Comparison of ENCODE assay signal across 8 cellular contexts in the genomic region with DNA sequence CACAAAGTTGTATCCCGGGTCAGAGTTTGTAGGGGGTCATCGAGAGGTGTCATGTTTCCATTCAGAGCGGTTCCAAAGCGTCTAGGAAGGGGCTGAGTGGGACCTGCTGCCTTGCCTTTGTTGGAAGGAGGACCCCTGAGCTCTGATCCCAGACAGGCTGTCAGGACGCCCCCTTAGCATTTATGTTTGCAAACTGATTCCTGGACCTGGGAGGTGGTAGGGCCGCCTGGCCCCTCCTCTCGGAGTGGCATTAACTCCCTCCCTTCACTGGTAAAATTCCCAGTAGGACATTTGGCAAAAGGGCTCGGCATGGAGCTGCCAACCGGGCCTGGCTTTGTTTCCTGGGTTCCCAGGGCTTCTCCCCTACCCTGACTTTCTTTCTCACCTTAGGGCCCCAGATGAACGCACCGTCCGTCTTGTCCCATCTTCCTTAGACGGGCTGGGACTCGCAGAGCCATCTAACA. TPM values are rescaled to one million over a fixed set of nuclear protein-coding genes. Genes with fewer than 3 reads are reported as not detected.
A peak's percentile ranks its signal among the peaks of the same experiment; 100 is the strongest.
DNase-seq lines count a peak whose midpoint lies in the region; ATAC-seq and TF ChIP-seq lines count a peak whose summit lies in the region.

No MANE protein-coding gene starts in this region.

- intact Hi-C loops in left cardiac atrium (cut with DNase I) (loop anchor here (2.0 to 5.0 kb wide), 5 partner anchors 49 to 156 kb away; partner anchors contain the start of genes CDKN2AIPNL (in 1 of the 2) and UBE2B (in 1 of the 2)), MCF 10A (cut with micrococcal nuclease) (loop anchor here (1.0 to 5.0 kb wide), 5 partner anchors 24 to 225 kb away; partner anchors contain the start of gene CAMLG)

- TSS peak; percentile 11 for BruUV-seq in MCF 10A (replicated peaks; lab: Mats Ljungman, UMichigan)

- peaks cover 53% of the 10 kb centered on the region for H3K4me1 Mint-ChIP-seq in MCF 10A (ENCODE audit: insufficient read depth, unreplicated experiment)
- H3K4me1 Mint-ChIP-seq in memory B cell = peaks cover 41% of the 10 kb centered on the region

- H3K27me3 Mint-ChIP-seq in MCF 10A (ENCODE audit: insufficient read depth, unreplicated experiment) (no peaks in the 10 kb centered on the region), memory B cell (no peaks in the 10 kb centered on the region)

- peak in 1 of 2 donors; percentile 23 for DNase-seq in cardiac muscle cell (ENCODE audit: low read depth in 1 of 2, low spot score in 1 of 2)
- DNase-seq in left cardiac atrium = no peak
- DNase-seq in MCF 10A (ENCODE audit: unreplicated experiment) = no peak
- no peak for DNase-seq in memory B cell (ENCODE audit: low spot score in 2 of 2)

- TF ChIP-seq CTCF in cardiac muscle cell (IDR thresholded peaks at IDR 0.05; ENCODE audit: low read depth, low read length) (no peak), MCF 10A (IDR thresholded peaks at IDR 0.05; ENCODE audit: unreplicated experiment) (no peak)

- H3K36me3 ChIP-seq in cardiac muscle cell (no peaks in the 10 kb centered on the region), urinary bladder (ENCODE audit: insufficient read depth) (no peaks in the 10 kb centered on the region)

- peak overlapping the region; percentile 49 for H3K27ac Mint-ChIP-seq in MCF 10A (ENCODE audit: low read depth, unreplicated experiment)
- peak overlapping the region; percentile 18 for H3K27ac Mint-ChIP-seq in memory B cell

- H3K4me3 Mint-ChIP-seq in MCF 10A (ENCODE audit: unreplicated experiment) (peak overlapping the region; percentile 91), memory B cell (peak overlapping the region; percentile 97)

- no peaks in the 10 kb centered on the region for H3K27me3 ChIP-seq in cardiac muscle cell

- 22% methylated on average over 14 of the region's 14 CpGs for WGBS in urinary bladder

- H3K36me3 Mint-ChIP-seq in MCF 10A (ENCODE audit: insufficient read depth, unreplicated experiment) (peaks cover 32% of the 10 kb centered on the region), memory B cell (peaks cover 2% of the 10 kb centered on the region)

- H3K4me3 ChIP-seq in cardiac muscle cell (peak overlapping the region; percentile 73), urinary bladder (ENCODE audit: low read depth, low read length) (peak overlapping the region; percentile 90)

- H3K4me1 ChIP-seq in cardiac muscle cell (ENCODE audit: low read depth) = no peaks in the 10 kb centered on the region
- H3K4me1 ChIP-seq in urinary bladder (ENCODE audit: insufficient read depth) = peaks cover 4% of the 10 kb centered on the region

- CTCF ChIA-PET in MCF 10A (lab: Yijun Ruan, JAX) = interaction anchor here (0.5 to 4.6 kb wide), 37 partner anchors 9 to 1027 kb away, joined by 3 to 32 read pairs (median 4); partner anchors contain the start of genes CDKN2AIPNL and SAR1B

- H3K9me3 Mint-ChIP-seq in MCF 10A (ENCODE audit: unreplicated experiment) (no peaks in the 10 kb centered on the region), memory B cell (no peaks in the 10 kb centered on the region)

- H3K9me3 ChIP-seq in cardiac muscle cell (ENCODE audit: low read depth) = no peaks in the 10 kb centered on the region

- POLR2A ChIA-PET in MCF 10A (lab: Yijun Ruan, JAX) = interaction anchor here (0.7 to 8.3 kb wide), 26 partner anchors 9 to 336 kb away, joined by 3 to 300 read pairs (median 5); partner anchors contain the start of genes CDKL3, CDKN2AIPNL, SEC24A and UBE2B

- H3K27ac ChIP-seq in cardiac muscle cell = no peak overlapping the region
- no peak overlapping the region for H3K27ac ChIP-seq in urinary bladder (ENCODE audit: low read depth)

- ATAC-seq in left cardiac atrium (no peak), memory B cell (ENCODE audit: low read depth) (no peak), GM18867 (IDR thresholded peaks at IDR 0.05; ENCODE audit: unreplicated experiment) (no peak), HG02798 (IDR thresholded peaks at IDR 0.05; ENCODE audit: poor library complexity, unreplicated experiment) (no peak), HG02885 (IDR thresholded peaks at IDR 0.05; ENCODE audit: poor library complexity, unreplicated experiment) (no peak)

RNA-seq across cellular contexts. Expression of gene JADE2, which starts 2.5 kb away (rescaled TPM):
- 12.9 and 17.8 TPM in 2 replicates for total RNA-seq in cardiac muscle cell
- polyA plus RNA-seq in cardiac muscle cell = 2.8 and 11.3 TPM in 2 replicates
- total RNA-seq in left cardiac atrium = 10 to 100 TPM; 34.7 to 49.0 TPM
- 104 and 138 TPM in 2 replicates for total RNA-seq in MCF 10A (2022)
- 8.9 TPM for total RNA-seq in urinary bladder
- 41.2 TPM for polyA plus RNA-seq in urinary bladder
